Comparison of ENCODE assay signal across 1 cellular context in the genomic region with DNA sequence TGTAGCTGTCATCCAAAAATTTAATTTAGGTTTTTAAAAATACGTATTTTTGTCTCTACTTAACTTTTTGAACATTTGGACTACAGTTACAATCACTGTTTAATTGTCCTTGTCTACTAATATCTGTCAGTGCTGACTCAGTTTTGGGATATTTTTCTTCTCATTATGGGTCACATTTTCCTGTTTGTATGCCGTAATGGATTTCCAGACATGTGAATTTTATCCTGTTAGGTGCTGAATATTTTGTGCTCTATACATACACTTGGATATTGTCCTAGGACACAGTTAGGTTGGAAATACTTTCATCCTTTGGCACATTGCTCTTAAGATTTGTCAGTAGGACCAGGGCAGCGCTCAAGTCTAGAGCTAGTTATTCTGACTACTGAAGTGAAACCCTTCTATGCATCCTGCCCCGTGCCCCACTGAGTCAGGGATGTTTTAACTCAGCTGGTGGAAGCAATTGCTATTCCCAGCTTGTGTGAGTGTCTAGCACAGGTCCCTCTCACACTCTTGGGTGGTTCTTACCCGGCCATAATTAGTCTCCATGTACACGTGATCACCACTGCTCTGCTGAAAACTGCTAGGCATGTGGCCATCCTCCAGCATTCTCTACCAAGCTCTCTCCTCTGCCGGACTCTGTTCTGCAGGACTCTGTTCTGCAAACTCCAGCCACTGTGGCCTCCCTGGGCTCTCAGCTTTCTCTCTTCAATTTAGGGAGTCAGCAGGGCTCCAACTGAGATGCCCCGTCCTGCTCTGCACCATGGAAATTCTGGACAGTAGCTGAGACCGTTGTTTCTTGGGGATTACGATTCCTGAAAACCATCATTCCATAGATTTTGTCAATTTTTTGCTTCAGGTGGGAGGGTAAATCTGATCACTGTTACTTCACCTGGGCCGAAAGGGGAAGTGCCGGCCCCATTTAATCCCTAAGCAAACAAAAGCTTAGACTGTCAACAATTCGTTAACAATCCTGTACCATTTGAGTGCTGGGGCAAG.
TF ChIP-seq lines count a peak whose summit lies in the region.

No MANE protein-coding gene starts in this region.

TF ChIP-seq in endothelial cell of umbilical vein, 7 proteins besides CTCF, POLR2A, EP300 and RAD21:
- TF ChIP-seq MYC (IDR thresholded peaks at IDR 0.05; ENCODE audit: low read depth, low read length) (no peak), POLR2AphosphoS5 (IDR thresholded peaks at IDR 0.05; ENCODE audit: insufficient read depth, low read depth, low read length) (no peak), JUN (IDR thresholded peaks at IDR 0.05; ENCODE audit: borderline replicate concordance, insufficient read depth, insufficient read length, low read depth) (no peak), EZH2 (IDR thresholded peaks at IDR 0.05; ENCODE audit: borderline replicate concordance, low read depth, low read length, severe bottlenecking) (no peak), GATA2 (IDR thresholded peaks at IDR 0.05; ENCODE audit: insufficient read depth, insufficient read length, low read depth, low read length) (no peak), FOS (IDR thresholded peaks at IDR 0.05; ENCODE audit: borderline replicate concordance, insufficient read depth, low read length) (no peak)
- TF ChIP-seq, protein P1, sequence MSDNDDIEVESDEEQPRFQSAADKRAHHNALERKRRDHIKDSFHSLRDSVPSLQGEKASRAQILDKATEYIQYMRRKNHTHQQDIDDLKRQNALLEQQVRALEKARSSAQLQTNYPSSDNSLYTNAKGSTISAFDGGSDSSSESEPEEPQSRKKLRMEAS (IDR thresholded peaks at IDR 0.05; ENCODE audit: insufficient read depth, insufficient read length) = no peak
